In the genomic region with DNA sequence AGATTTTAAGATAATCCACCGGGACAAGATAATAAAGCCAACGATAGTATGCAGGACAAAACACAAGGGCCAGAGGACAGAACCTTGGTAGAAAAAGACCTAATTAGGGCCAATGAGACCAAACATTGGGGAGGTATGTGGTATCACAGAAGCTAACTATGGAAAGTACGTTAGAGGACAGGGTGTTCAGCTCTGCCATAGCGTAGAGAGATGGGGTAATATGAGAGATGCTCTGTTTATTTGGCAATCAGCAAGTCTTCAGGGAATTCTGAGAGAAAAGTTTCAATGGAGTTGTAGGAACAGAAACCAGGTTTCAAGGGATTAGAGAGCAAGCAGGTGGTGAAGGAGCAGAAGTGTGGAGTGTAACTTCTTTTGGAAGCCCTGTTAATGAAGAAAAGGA, we compare ENCODE assay signal across 13 cellular contexts. TPM values are rescaled to one million over a fixed set of nuclear protein-coding genes. Genes with fewer than 3 reads are reported as not detected.
DNase-seq lines count a peak whose midpoint lies in the region; ATAC-seq and TF ChIP-seq lines count a peak whose summit lies in the region.
"Had no signal": no experiment of that assay in that cellular context is flagged by ENCODE, and none has a peak within 500 bp of the region (broad histone marks: within the 10 kb centered on the region; RNA-seq: fewer than 3 reads in every experiment).

No MANE protein-coding gene starts in this region.

- H3K27me3 ChIP-seq in stomach = no peaks in the 10 kb centered on the region
- H3K27me3 ChIP-seq: cardiac muscle cell, upper lobe of left lung had no signal

- peak overlapping the region in 3 of 5 donors; percentile 54 to 78 (median 77) for H3K27ac ChIP-seq in stomach
- H3K27ac ChIP-seq: cardiac muscle cell, upper lobe of left lung had no signal

- no peak for DNase-seq in activated CD8-positive, alpha-beta T cell treated with anti-CD3 and anti-CD28 coated beads for 36 hours
- no peak for DNase-seq in activated CD8-positive, alpha-beta T cell treated with anti-CD3 and anti-CD28 coated beads, Interleukin-2, amount 10 ng/mL, durations not matched to agents 7 days and 5 days
- DNase-seq in T-helper 17 cell (no peak), glutamatergic neuron (no peak), stomach (no peak), omental fat pad (ENCODE audit: low spot score) (no peak), NCI-H524 treated with DMSO at 0.1 percent for 48 hours (lab: John Stamatoyannopoulos, UW) (no peak), HK-2 (ENCODE audit: unreplicated experiment) (no peak)
- DNase-seq: activated CD4-positive, alpha-beta memory T cell treated with anti-CD3 and anti-CD28 coated beads, Interleukin-2, amount 10 ng/mL, durations not matched to agents 7 days and 5 days; NCI-H2081; RPMI8226; upper lobe of left lung had no signal

- H3K9me3 ChIP-seq in T-helper 17 cell (ENCODE audit: control insufficient read depth, low read length, poor library complexity, severe bottlenecking) = peaks cover 4% of the 10 kb centered on the region
- peaks cover 0 to 15% (median 9%) of the 10 kb centered on the region in 4 donors for H3K9me3 ChIP-seq in stomach

- H3K27me3 Mint-ChIP-seq in activated CD8-positive, alpha-beta T cell treated with anti-CD3 and anti-CD28 coated beads for 36 hours = no peaks in the 10 kb centered on the region
- H3K27me3 Mint-ChIP-seq in activated CD8-positive, alpha-beta T cell treated with anti-CD3 and anti-CD28 coated beads, Interleukin-2, amount 10 ng/mL, durations not matched to agents 7 days and 5 days (ENCODE audit: low read depth) = no peaks in the 10 kb centered on the region
- H3K27me3 Mint-ChIP-seq in T-helper 17 cell = no peaks in the 10 kb centered on the region
- H3K27me3 Mint-ChIP-seq in glutamatergic neuron (ENCODE audit: unreplicated experiment) = peaks cover 3% of the 10 kb centered on the region
- H3K27me3 Mint-ChIP-seq: activated CD4-positive, alpha-beta memory T cell treated with anti-CD3 and anti-CD28 coated beads, Interleukin-2, amount 10 ng/mL, durations not matched to agents 7 days and 5 days had no signal

- H3K9me3 Mint-ChIP-seq in activated CD8-positive, alpha-beta T cell treated with anti-CD3 and anti-CD28 coated beads for 36 hours = peaks cover 22% of the 10 kb centered on the region
- H3K9me3 Mint-ChIP-seq in activated CD8-positive, alpha-beta T cell treated with anti-CD3 and anti-CD28 coated beads, Interleukin-2, amount 10 ng/mL, durations not matched to agents 7 days and 5 days (ENCODE audit: insufficient read depth) = peaks cover 8% of the 10 kb centered on the region
- H3K9me3 Mint-ChIP-seq in glutamatergic neuron (ENCODE audit: unreplicated experiment) = peaks cover 13% of the 10 kb centered on the region

- intact Hi-C loops in activated CD8-positive, alpha-beta T cell treated with anti-CD3 and anti-CD28 coated beads for 36 hours (cut with micrococcal nuclease) = no loop called here
- intact Hi-C loops in stomach (cut with DNase I; ENCODE audit: low total_unique reads) = no loop called here

- CTCF ChIA-PET in activated CD8-positive, alpha-beta T cell treated with anti-CD3 and anti-CD28 coated beads for 36 hours (lab: Charles Lee) = interaction anchor here (4.3 kb wide), 1 partner anchor 24 kb away, joined by 24 read pairs; a partner anchor contains a TSS
- CTCF ChIA-PET in activated CD8-positive, alpha-beta T cell treated with anti-CD3 and anti-CD28 coated beads, Interleukin-2, amount 10 ng/mL, durations not matched to agents 7 days and 5 days (lab: Charles Lee) = no interaction called here

- peak overlapping the region; percentile 71 for H3K27ac Mint-ChIP-seq in activated CD8-positive, alpha-beta T cell treated with anti-CD3 and anti-CD28 coated beads for 36 hours
- H3K27ac Mint-ChIP-seq in activated CD8-positive, alpha-beta T cell treated with anti-CD3 and anti-CD28 coated beads, Interleukin-2, amount 10 ng/mL, durations not matched to agents 7 days and 5 days = no peak overlapping the region
- H3K27ac Mint-ChIP-seq in T-helper 17 cell (peak overlapping the region; percentile 47), glutamatergic neuron (ENCODE audit: unreplicated experiment) (peak overlapping the region; percentile 11)
- H3K27ac Mint-ChIP-seq: activated CD4-positive, alpha-beta memory T cell treated with anti-CD3 and anti-CD28 coated beads, Interleukin-2, amount 10 ng/mL, durations not matched to agents 7 days and 5 days had no signal

- no peak for TF ChIP-seq POLR2A in stomach (IDR thresholded peaks at IDR 0.05)

- ATAC-seq in activated CD8-positive, alpha-beta T cell treated with anti-CD3 and anti-CD28 coated beads for 36 hours = no peak
- no peak for ATAC-seq in activated CD8-positive, alpha-beta T cell treated with anti-CD3 and anti-CD28 coated beads, Interleukin-2, amount 10 ng/mL, durations not matched to agents 7 days and 5 days
- no peak for ATAC-seq in T-helper 17 cell
- ATAC-seq in omental fat pad (ENCODE audit: low FRiP score) = no peak

- no peak for TF ChIP-seq CTCF in activated CD8-positive, alpha-beta T cell treated with anti-CD3 and anti-CD28 coated beads for 36 hours (IDR thresholded peaks at IDR 0.05)
- TF ChIP-seq CTCF in glutamatergic neuron (IDR thresholded peaks at IDR 0.05; ENCODE audit: partially characterized antibody, unreplicated experiment) (no peak), stomach (IDR thresholded peaks at IDR 0.05) (no peak), omental fat pad (IDR thresholded peaks at IDR 0.05) (no peak)

- no peaks in the 10 kb centered on the region for H3K36me3 ChIP-seq in stomach
- H3K36me3 ChIP-seq: cardiac muscle cell, upper lobe of left lung had no signal

- H3K4me1 ChIP-seq in stomach = peaks cover 13 to 44% (median 23%) of the 10 kb centered on the region in 4 donors

- 44 to 65% (median 59%) methylated on average over 4 of the region's 4 CpGs for WGBS in stomach, 5 donors

- no peak for TF ChIP-seq EP300 in stomach (IDR thresholded peaks at IDR 0.05)

- no peak overlapping the region for H3K4me3 Mint-ChIP-seq in activated CD8-positive, alpha-beta T cell treated with anti-CD3 and anti-CD28 coated beads for 36 hours
- no peak overlapping the region for H3K4me3 Mint-ChIP-seq in activated CD8-positive, alpha-beta T cell treated with anti-CD3 and anti-CD28 coated beads, Interleukin-2, amount 10 ng/mL, durations not matched to agents 7 days and 5 days
- H3K4me3 Mint-ChIP-seq in T-helper 17 cell (no peak overlapping the region), glutamatergic neuron (ENCODE audit: unreplicated experiment) (peak overlapping the region; percentile 71)
- H3K4me3 Mint-ChIP-seq: activated CD4-positive, alpha-beta memory T cell treated with anti-CD3 and anti-CD28 coated beads, Interleukin-2, amount 10 ng/mL, durations not matched to agents 7 days and 5 days had no signal

- no peak overlapping the region for H3K4me3 ChIP-seq in stomach
- H3K4me3 ChIP-seq: cardiac muscle cell, upper lobe of left lung had no signal

- H3K4me1 Mint-ChIP-seq in activated CD8-positive, alpha-beta T cell treated with anti-CD3 and anti-CD28 coated beads for 36 hours (ENCODE audit: low read depth) = peaks cover 44% of the 10 kb centered on the region
- peaks cover 16% of the 10 kb centered on the region for H3K4me1 Mint-ChIP-seq in activated CD8-positive, alpha-beta T cell treated with anti-CD3 and anti-CD28 coated beads, Interleukin-2, amount 10 ng/mL, durations not matched to agents 7 days and 5 days (ENCODE audit: low read depth)
- H3K4me1 Mint-ChIP-seq in T-helper 17 cell = peaks cover 24% of the 10 kb centered on the region
- H3K4me1 Mint-ChIP-seq in glutamatergic neuron (ENCODE audit: low read depth, unreplicated experiment) = peaks cover 27% of the 10 kb centered on the region

- POLR2A ChIA-PET in activated CD8-positive, alpha-beta T cell treated with anti-CD3 and anti-CD28 coated beads for 36 hours (lab: Charles Lee) = interaction anchor here (1.2 kb wide), 1 partner anchor 23 kb away, joined by 3 read pairs; a partner anchor contains a TSS
- POLR2A ChIA-PET in activated CD8-positive, alpha-beta T cell treated with anti-CD3 and anti-CD28 coated beads, Interleukin-2, amount 10 ng/mL, durations not matched to agents 7 days and 5 days (lab: Charles Lee) = interaction anchor here (0.9 kb wide), 1 partner anchor 63 kb away, joined by 3 read pairs; no protein-coding TSS in a partner anchor

- peaks cover 10% of the 10 kb centered on the region for H3K36me3 Mint-ChIP-seq in activated CD8-positive, alpha-beta T cell treated with anti-CD3 and anti-CD28 coated beads for 36 hours (ENCODE audit: low read depth)
- peaks cover 12% of the 10 kb centered on the region for H3K36me3 Mint-ChIP-seq in activated CD8-positive, alpha-beta T cell treated with anti-CD3 and anti-CD28 coated beads, Interleukin-2, amount 10 ng/mL, durations not matched to agents 7 days and 5 days (ENCODE audit: low read depth)
- H3K36me3 Mint-ChIP-seq in T-helper 17 cell (ENCODE audit: low read depth) (no peaks in the 10 kb centered on the region), glutamatergic neuron (ENCODE audit: unreplicated experiment) (peaks cover 15% of the 10 kb centered on the region)

RNA-seq across cellular contexts. Expression of a gene that starts 23.9 kb away (rescaled TPM):
- total RNA-seq in activated CD8-positive, alpha-beta T cell treated with anti-CD3 and anti-CD28 coated beads for 36 hours = 10 to 100 TPM; 10.4 to 12.6 TPM
- total RNA-seq in activated CD8-positive, alpha-beta T cell treated with anti-CD3 and anti-CD28 coated beads, Interleukin-2, amount 10 ng/mL, durations not matched to agents 7 days and 5 days = 10 to 100 TPM; 18.1 to 18.9 TPM
- total RNA-seq in T-helper 17 cell = 10 to 100 TPM; 11.4 to 11.7 TPM
- total RNA-seq in glutamatergic neuron (ENCODE audit: unreplicated experiment) = 93.1 TPM
- 10 to 100 TPM in 3 of 5 donors, 1 to 10 TPM in 2; 4.7 to 33.2 (median 11.0) TPM for total RNA-seq in stomach
- polyA plus RNA-seq in stomach = 10 to 100 TPM in 1 of 3 donors, 1 to 10 TPM in 2; 3.1 to 11.9 (median 8.3) TPM
- 10 to 100 TPM; 14.3 to 25.5 (median 17.8) TPM for total RNA-seq in omental fat pad
